8 cellular contexts compared by ENCODE assay signal in the genomic region with DNA sequence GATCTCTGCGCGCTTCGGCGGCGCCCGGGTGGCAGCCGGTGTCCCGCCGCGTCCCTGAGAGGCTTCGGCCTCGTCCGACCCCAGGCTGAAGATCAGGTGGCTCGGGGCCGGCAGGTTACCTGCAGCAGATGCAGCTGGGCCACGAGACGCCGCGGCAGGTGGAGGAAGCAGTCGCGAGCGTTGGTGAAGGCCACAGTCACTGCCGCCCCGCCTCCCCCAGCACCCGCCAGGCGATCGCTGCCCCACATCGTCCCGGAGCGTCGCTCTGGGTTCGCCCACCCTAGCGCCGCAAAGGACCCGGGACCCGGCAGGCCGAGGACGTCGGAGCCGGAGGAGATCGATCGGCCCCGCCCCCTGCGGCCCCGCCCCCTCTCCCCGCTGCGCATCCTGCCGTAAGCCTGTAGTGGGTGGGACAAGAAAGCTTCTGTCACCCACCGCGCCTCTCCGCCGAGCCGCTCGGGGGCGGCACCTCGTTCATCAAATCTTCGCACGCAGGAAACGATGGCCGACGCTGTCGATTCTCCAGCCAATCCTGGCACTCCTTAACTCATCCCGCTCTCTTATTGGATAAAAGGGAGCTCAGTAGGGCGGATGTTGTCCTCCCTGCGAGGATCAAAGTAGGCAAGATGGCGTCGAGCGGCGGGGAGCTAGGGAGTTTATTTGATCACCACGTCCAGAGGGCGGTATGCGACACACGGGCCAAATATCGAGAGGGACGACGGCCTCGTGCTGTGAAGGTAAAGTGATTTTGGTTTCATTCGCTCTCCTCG. TPM values are rescaled to one million over a fixed set of nuclear protein-coding genes. Genes with fewer than 3 reads are reported as not detected.
DNase-seq lines count a peak whose midpoint lies in the region; ATAC-seq and TF ChIP-seq lines count a peak whose summit lies in the region.

A gene (minus strand): TSS at position 333 of the 770 bp plus-strand sequence. CDS start 85 bp downstream, at position 248.
A gene (plus strand): TSS at position 608 of the 770 bp plus-strand sequence. CDS start 19 bp downstream, at position 627.

- CTCF ChIA-PET in GM10248 (lab: Yijun Ruan, JAX): interaction anchor here (0.8 to 1.7 kb wide), 16 partner anchors 9 to 104 kb away, joined by 3 to 14 read pairs (median 4); a partner anchor contains a TSS
- CTCF ChIA-PET in activated naive CD4-positive, alpha-beta T cell treated with anti-CD3 and anti-CD28 coated beads, Interleukin-2, amount 10 ng/mL, durations not matched to agents 7 days and 5 days (lab: Charles Lee): interaction anchor here (0.7 to 1.9 kb wide), 11 partner anchors 11 to 532 kb away, joined by 3 to 10 read pairs (median 3); a partner anchor contains a TSS

- H3K4me3 Mint-ChIP-seq in activated naive CD4-positive, alpha-beta T cell treated with anti-CD3 and anti-CD28 coated beads, Interleukin-2, amount 10 ng/mL, durations not matched to agents 7 days and 5 days: peak within 1 kb of the TSS; percentile 83

- WGBS in gastroesophageal sphincter (ENCODE audit: low coverage in 1 of 2), 2 donors: 0% methylated on average over 13 of the region's 79 CpGs; no CpG with 5 or more reads in 1 of the 2 donors

- POLR2A ChIA-PET in GM10248 (lab: Yijun Ruan, JAX): interaction anchor here (0.5 to 1.8 kb wide), 10 partner anchors 10 to 1308 kb away, joined by 3 to 9 read pairs (median 4); a partner anchor contains a TSS

- no peaks in the 10 kb centered on the region for H3K9me3 Mint-ChIP-seq in activated naive CD4-positive, alpha-beta T cell treated with anti-CD3 and anti-CD28 coated beads, Interleukin-2, amount 10 ng/mL, durations not matched to agents 7 days and 5 days

- TF ChIP-seq CTCF in GM10248 (IDR thresholded peaks at IDR 0.05; ENCODE audit: control extremely low read depth, extremely low read depth, low read depth, missing control alignments) (peak; percentile 79), NB4 (IDR thresholded peaks at IDR 0.05; ENCODE audit: low read depth, low read length) (peak; percentile 53), gastroesophageal sphincter (IDR thresholded peaks at IDR 0.05) (peak in 1 of 4 experiments; percentile 72), neutrophil (IDR thresholded peaks at IDR 0.05) (peak; percentile 65)

- DNase-seq in GM10248 (ENCODE audit: extremely low spot score) (peak; percentile 95), NB4 (ENCODE audit: low read depth) (peak; percentile 100), SK-N-MC (ENCODE audit: low read depth, low spot score) (peak; percentile 97), substantia nigra (lab: John Stamatoyannopoulos, UW) (peak; percentile 63 to 98 (median 94))
- peak; percentile 96 for DNase-seq in activated naive CD4-positive, alpha-beta T cell treated with anti-CD3 and anti-CD28 coated beads, Interleukin-2, amount 10 ng/mL, durations not matched to agents 7 days and 5 days

- peak; percentile 75 for TF ChIP-seq POLR2A in NB4 (IDR thresholded peaks at IDR 0.05; ENCODE audit: extremely low read depth, insufficient read length)
- peak; percentile 6 to 12 for TF ChIP-seq POLR2A in gastroesophageal sphincter (IDR thresholded peaks at IDR 0.05)

- peaks cover 41% of the 10 kb centered on the region for H3K4me1 Mint-ChIP-seq in activated naive CD4-positive, alpha-beta T cell treated with anti-CD3 and anti-CD28 coated beads, Interleukin-2, amount 10 ng/mL, durations not matched to agents 7 days and 5 days

- H3K4me3 ChIP-seq in NB4 (ENCODE audit: low read depth, low read length) (peak within 1 kb of the TSS; percentile 86), SK-N-MC (peak within 1 kb of the TSS; percentile 93), gastroesophageal sphincter (peak within 1 kb of the TSS; percentile 68 to 93), neutrophil (ENCODE audit: low read depth in 1 of 2, low read length in 1 of 2) (peak within 1 kb of the TSS; percentile 97 to 98)

- H3K4me1 ChIP-seq in gastroesophageal sphincter: peaks cover 0 to 45% (median 11%) of the 10 kb centered on the region in 3 donors
- peaks cover 20 to 21% of the 10 kb centered on the region in 2 experiments for H3K4me1 ChIP-seq in neutrophil (ENCODE audit: control insufficient read depth in 1 of 2, insufficient read depth in 1 of 2, low read depth in 1 of 2, low read length in 1 of 2)

- H3K9me3 ChIP-seq in SK-N-MC (ENCODE audit: low read depth, low read length) (no peaks in the 10 kb centered on the region), gastroesophageal sphincter (no peaks in the 10 kb centered on the region), neutrophil (no peaks in the 10 kb centered on the region)

- peak within 1 kb of the TSS; percentile 81 for H3K27ac ChIP-seq in SK-N-MC
- peak within 1 kb of the TSS; percentile 48 to 89 (median 82) for H3K27ac ChIP-seq in gastroesophageal sphincter
- peak within 1 kb of the TSS; percentile 90 for H3K27ac ChIP-seq in neutrophil
- H3K27ac ChIP-seq in substantia nigra (ENCODE audit: low read depth, low read length, poor library complexity, severe bottlenecking): peak within 1 kb of the TSS; percentile 77

- no peaks in the 10 kb centered on the region for H3K27me3 Mint-ChIP-seq in activated naive CD4-positive, alpha-beta T cell treated with anti-CD3 and anti-CD28 coated beads, Interleukin-2, amount 10 ng/mL, durations not matched to agents 7 days and 5 days

- peaks cover 28% of the 10 kb centered on the region for H3K36me3 ChIP-seq in SK-N-MC (ENCODE audit: insufficient read depth, low read length)
- H3K36me3 ChIP-seq in gastroesophageal sphincter: peaks cover 2 to 38% of the 10 kb centered on the region in 2 donors
- H3K36me3 ChIP-seq in neutrophil: peaks cover 20% of the 10 kb centered on the region

- no peaks in the 10 kb centered on the region for H3K27me3 ChIP-seq in gastroesophageal sphincter
- H3K27me3 ChIP-seq in neutrophil: no peaks in the 10 kb centered on the region

- ATAC-seq in HG02571 (IDR thresholded peaks at IDR 0.05; ENCODE audit: unreplicated experiment) (peak; percentile 97), gastroesophageal sphincter (peak; percentile 100)

- TF ChIP-seq EP300 in gastroesophageal sphincter (IDR thresholded peaks at IDR 0.05): no peak

- H3K36me3 Mint-ChIP-seq in activated naive CD4-positive, alpha-beta T cell treated with anti-CD3 and anti-CD28 coated beads, Interleukin-2, amount 10 ng/mL, durations not matched to agents 7 days and 5 days: peaks cover 25% of the 10 kb centered on the region

- peak within 1 kb of the TSS; percentile 97 for H3K27ac Mint-ChIP-seq in activated naive CD4-positive, alpha-beta T cell treated with anti-CD3 and anti-CD28 coated beads, Interleukin-2, amount 10 ng/mL, durations not matched to agents 7 days and 5 days

- H3K9ac ChIP-seq in SK-N-MC (ENCODE audit: insufficient read length): peak within 1 kb of the TSS; percentile 91

RNA-seq across cellular contexts. Expression of the first gene that starts in this region (rescaled TPM):
- total RNA-seq in gastroesophageal sphincter: 10 to 100 TPM; 12.7 to 46.4 (median 18.2) TPM

RNA-seq across cellular contexts. Expression of the second gene that starts in this region (rescaled TPM):
- 10 to 100 TPM in 2 of 4 donors, 1 to 10 TPM in 2; 6.6 to 19.6 (median 10.8) TPM for total RNA-seq in gastroesophageal sphincter

Comparison
In these comparisons a context has a peak if more than half of its experiments do, and no peak if none do; other contexts are left out.
1. Peak in every context shown above with its lines: DNase-seq, ATAC-seq, H3K4me3 ChIP-seq and H3K27ac ChIP-seq.